In genomic region chr11:8671651-8672062, GRCh38 we compare ENCODE assay signal across 8 cellular contexts. TPM values are rescaled to one million over a fixed set of nuclear protein-coding genes. Genes with fewer than 3 reads are reported as not detected.
DNase-seq lines count a peak whose midpoint lies in the region; ATAC-seq, FAIRE-seq and TF ChIP-seq lines count a peak whose summit lies in the region.

No MANE protein-coding gene starts in this region.

- H3K27me3 ChIP-seq in Peyer's patch = no peaks in the 10 kb centered on the region
- no peaks in the 10 kb centered on the region for H3K27me3 ChIP-seq in gastroesophageal sphincter

- H3K27ac ChIP-seq in Peyer's patch = peak overlapping the region; percentile 21 to 66 (median 53)
- H3K27ac ChIP-seq in gastroesophageal sphincter = peak overlapping the region; percentile 60 to 87 (median 82)

- ATAC-seq in gastroesophageal sphincter (peak; percentile 49), HG03108 (IDR thresholded peaks at IDR 0.05; ENCODE audit: unreplicated experiment) (no peak), HG02571 (IDR thresholded peaks at IDR 0.05; ENCODE audit: unreplicated experiment) (no peak)
- ATAC-seq in stimulated activated effector memory CD8-positive, alpha-beta T cell treated with anti-CD3 and anti-CD28 coated beads, Interleukin-12 subunit alpha, Interleukin-12 subunit beta, amount 100 ng/mL, for 72 hours = no peak

- no peak for TF ChIP-seq EP300 in gastroesophageal sphincter (IDR thresholded peaks at IDR 0.05)

- no peaks in the 10 kb centered on the region for H3K4me1 Mint-ChIP-seq in stimulated activated effector memory CD8-positive, alpha-beta T cell treated with anti-CD3 and anti-CD28 coated beads, Interleukin-12 subunit alpha, Interleukin-12 subunit beta, amount 100 ng/mL, for 72 hours

- H3K4me1 ChIP-seq in Peyer's patch (peaks cover 0 to 6% (median 0%) of the 10 kb centered on the region in 4 donors), gastroesophageal sphincter (peaks cover 5 to 23% (median 10%) of the 10 kb centered on the region in 3 donors)

- TF ChIP-seq CTCF in Peyer's patch (IDR thresholded peaks at IDR 0.05) = no peak
- TF ChIP-seq CTCF in gastroesophageal sphincter (IDR thresholded peaks at IDR 0.05) = no peak
- TF ChIP-seq CTCF in retinal pigment epithelial cell (conservative IDR thresholded peaks at IDR 0.05; ENCODE audit: low read depth, low read length) = no peak

- FAIRE-seq in H54 (lab: Jason Lieb, UNC) = no peak

- H3K9me3 ChIP-seq in Peyer's patch (no peaks in the 10 kb centered on the region), gastroesophageal sphincter (no peaks in the 10 kb centered on the region)

- TF ChIP-seq POLR2A in H54 (IDR thresholded peaks at IDR 0.05; ENCODE audit: low read depth, low read length) (no peak), Peyer's patch (IDR thresholded peaks at IDR 0.05) (no peak), gastroesophageal sphincter (IDR thresholded peaks at IDR 0.05) (no peak)

- 0% methylated on average over 1 of the region's 1 CpG; no CpG with 5 or more reads in 1 of the 2 donors for WGBS in gastroesophageal sphincter (ENCODE audit: low coverage in 1 of 2), 2 donors

- H3K36me3 ChIP-seq in Peyer's patch (peaks cover 0 to 11% (median 0%) of the 10 kb centered on the region in 3 donors), gastroesophageal sphincter (peaks cover 0 to 10% of the 10 kb centered on the region in 2 donors)

- DNase-seq in H54 (ENCODE audit: insufficient read length, low spot score) (peak; percentile 49), Peyer's patch (no peak), retinal pigment epithelial cell (ENCODE audit: low read depth) (peak; percentile 68), GDM1 (lab: John Stamatoyannopoulos, UW) (no peak)
- DNase-seq in stimulated activated effector memory CD8-positive, alpha-beta T cell treated with anti-CD3 and anti-CD28 coated beads, Interleukin-12 subunit alpha, Interleukin-12 subunit beta, amount 100 ng/mL, for 72 hours (ENCODE audit: low spot score in 2 of 2) = no peak

- no peak overlapping the region for H3K27ac Mint-ChIP-seq in stimulated activated effector memory CD8-positive, alpha-beta T cell treated with anti-CD3 and anti-CD28 coated beads, Interleukin-12 subunit alpha, Interleukin-12 subunit beta, amount 100 ng/mL, for 72 hours

- H3K36me3 Mint-ChIP-seq in stimulated activated effector memory CD8-positive, alpha-beta T cell treated with anti-CD3 and anti-CD28 coated beads, Interleukin-12 subunit alpha, Interleukin-12 subunit beta, amount 100 ng/mL, for 72 hours = peaks cover 30% of the 10 kb centered on the region

- no peaks in the 10 kb centered on the region for H3K9me3 Mint-ChIP-seq in stimulated activated effector memory CD8-positive, alpha-beta T cell treated with anti-CD3 and anti-CD28 coated beads, Interleukin-12 subunit alpha, Interleukin-12 subunit beta, amount 100 ng/mL, for 72 hours

- no peak overlapping the region for H3K4me3 ChIP-seq in Peyer's patch
- H3K4me3 ChIP-seq in gastroesophageal sphincter = no peak overlapping the region
- no peak overlapping the region for H3K4me3 ChIP-seq in retinal pigment epithelial cell (ENCODE audit: low read length)

- H3K4me3 Mint-ChIP-seq in stimulated activated effector memory CD8-positive, alpha-beta T cell treated with anti-CD3 and anti-CD28 coated beads, Interleukin-12 subunit alpha, Interleukin-12 subunit beta, amount 100 ng/mL, for 72 hours = no peak overlapping the region

RNA-seq across cellular contexts. Expression of gene TRIM66, which starts 10.8 kb away (rescaled TPM):
- total RNA-seq in Peyer's patch (10 to 100 TPM; 12.1 to 34.2 (median 19.8) TPM), gastroesophageal sphincter (10 to 100 TPM in 1 of 4 donors, 1 to 10 TPM in 3; 1.4 to 12.9 (median 3.1) TPM)

RNA-seq across cellular contexts. Expression of gene RPL27A, which starts 10.9 kb away (rescaled TPM):
- total RNA-seq in Peyer's patch (100 to 1,000 TPM; 476 to 923 (median 619) TPM), gastroesophageal sphincter (1,000 to 10,000 TPM in 1 of 4 donors, 100 to 1,000 TPM in 3; 706 to 1,423 (median 903) TPM)

Comparison
In these comparisons a context has a peak if more than half of its experiments do, and no peak if none do; other contexts are left out.
1. DNase-seq: peak in H54 (single experiment) and retinal pigment epithelial cell (single experiment); none in Peyer's patch (0 of 3), stimulated activated effector memory CD8-positive, alpha-beta T cell treated with anti-CD3 and anti-CD28 coated beads, Interleukin-12 subunit alpha, Interleukin-12 subunit beta, amount 100 ng/mL, for 72 hours (0 of 2) and GDM1 (single experiment).